17 cellular contexts compared by ENCODE assay signal in genomic region chr3:38276081-38276916, GRCh38. TPM values are rescaled to one million over a fixed set of nuclear protein-coding genes. Genes with fewer than 3 reads are reported as not detected.
A peak's percentile ranks its signal among the peaks of the same experiment; 100 is the strongest.
DNase-seq lines count a peak whose midpoint lies in the region; ATAC-seq, FAIRE-seq and TF ChIP-seq lines count a peak whose summit lies in the region.
"Had no signal": no experiment of that assay in that cellular context is flagged by ENCODE, and none has a peak within 500 bp of the region (broad histone marks: within the 10 kb centered on the region; RNA-seq: fewer than 3 reads in every experiment).

No MANE protein-coding gene starts in this region.

- no peaks in the 10 kb centered on the region for H3K4me1 Mint-ChIP-seq in astrocyte (ENCODE audit: low read depth, unreplicated experiment)
- no peaks in the 10 kb centered on the region for H3K4me1 Mint-ChIP-seq in activated CD4-positive, alpha-beta T cell treated with anti-CD3 and anti-CD28 coated beads, Interleukin-2, amount 10 ng/mL, durations not matched to agents 7 days and 5 days
- H3K4me1 Mint-ChIP-seq: CD8-positive, alpha-beta memory T cell; H9 had no signal

- no peak overlapping the region for H3K14ac ChIP-seq in neuronal stem cell (ENCODE audit: low read length)

- H3K36me3 Mint-ChIP-seq in astrocyte (ENCODE audit: low read depth, unreplicated experiment): peaks cover 65% of the 10 kb centered on the region
- no peaks in the 10 kb centered on the region for H3K36me3 Mint-ChIP-seq in activated CD4-positive, alpha-beta T cell treated with anti-CD3 and anti-CD28 coated beads, Interleukin-2, amount 10 ng/mL, durations not matched to agents 7 days and 5 days (ENCODE audit: low read depth)

- intact Hi-C loops in Right ventricle myocardium inferior (cut with DNase I): no loop called here
- intact Hi-C loops in right cardiac atrium (cut with DNase I): no loop called here

- no peak for FAIRE-seq in astrocyte (lab: Jason Lieb, UNC)
- FAIRE-seq: GM12878 had no signal

- no peak for TF ChIP-seq CTCF in astrocyte (IDR thresholded peaks at IDR 0.05; ENCODE audit: insufficient read depth, low read depth, low read length)

- WGBS in right cardiac atrium: 90% methylated on average over 13 of the region's 13 CpGs
- no CpG with 5 or more reads among the region's 13 CpGs for WGBS in neuronal stem cell (ENCODE audit: extremely low coverage in 2 of 2, insufficient read length in 2 of 2, insufficient replicate concordance in 1 of 2), 2 donors

- H3K9ac ChIP-seq in astrocyte (ENCODE audit: low read length) (no peak overlapping the region), neuronal stem cell (ENCODE audit: low read depth, low read length, poor library complexity) (no peak overlapping the region)
- H3K9ac ChIP-seq: BLaER1 had no signal

- H3K79me2 ChIP-seq in astrocyte (ENCODE audit: insufficient read depth, low read length): no peaks in the 10 kb centered on the region

- no peak overlapping the region for H3K27ac ChIP-seq in right cardiac atrium (ENCODE audit: low read length)
- no peak overlapping the region for H3K27ac ChIP-seq in astrocyte (ENCODE audit: low read depth, low read length)
- H3K27ac ChIP-seq in neuronal stem cell (replicated peaks; ENCODE audit: low read length): no peak overlapping the region

- no peak overlapping the region for H2BK15ac ChIP-seq in neuronal stem cell (ENCODE audit: low read length)

- H3K27me3 ChIP-seq in right cardiac atrium (ENCODE audit: control insufficient read depth, insufficient read depth) (no peaks in the 10 kb centered on the region), astrocyte (ENCODE audit: insufficient read depth, low read length) (no peaks in the 10 kb centered on the region), neuronal stem cell (ENCODE audit: control insufficient read depth in 3 of 3, insufficient read depth in 3 of 3, low read depth in 1 of 3, low read length in 3 of 3) (no peaks in the 10 kb centered on the region)
- H3K27me3 ChIP-seq: BLaER1 had no signal

- no peak overlapping the region for H2AFZ ChIP-seq in astrocyte (ENCODE audit: low read depth, low read length)
- no peak overlapping the region for H2AFZ ChIP-seq in neuronal stem cell (ENCODE audit: low read length)

- H3K23ac ChIP-seq in neuronal stem cell (ENCODE audit: low read depth, low read length, poor library complexity): peak overlapping the region; percentile 46

- POLR2A ChIA-PET in activated CD4-positive, alpha-beta T cell treated with anti-CD3 and anti-CD28 coated beads, Interleukin-2, amount 10 ng/mL, durations not matched to agents 7 days and 5 days (lab: Charles Lee): no interaction called here

- peaks cover 7% of the 10 kb centered on the region for H3K9me3 Mint-ChIP-seq in astrocyte (ENCODE audit: unreplicated experiment)
- H3K9me3 Mint-ChIP-seq in activated CD4-positive, alpha-beta T cell treated with anti-CD3 and anti-CD28 coated beads, Interleukin-2, amount 10 ng/mL, durations not matched to agents 7 days and 5 days: no peaks in the 10 kb centered on the region
- H3K9me3 Mint-ChIP-seq: CD8-positive, alpha-beta memory T cell; H9 had no signal

- H2AK5ac ChIP-seq in neuronal stem cell (ENCODE audit: low read depth, low read length): peak overlapping the region; percentile 5

- H3K9me3 ChIP-seq in right cardiac atrium (ENCODE audit: control insufficient read depth, low read length) (no peaks in the 10 kb centered on the region), astrocyte (ENCODE audit: insufficient read depth, low read depth, low read length) (no peaks in the 10 kb centered on the region), neuronal stem cell (replicated peaks in 1 of 2; ENCODE audit: control insufficient read depth in 2 of 2, insufficient read depth in 1 of 2, low read depth in 1 of 2, low read length in 2 of 2) (peaks cover 0 to 3% of the 10 kb centered on the region in 2 donors)
- H3K9me3 ChIP-seq: BLaER1, Caco-2 had no signal

- H2BK120ac ChIP-seq in neuronal stem cell (ENCODE audit: low read depth, low read length): no peak overlapping the region

- no peaks in the 10 kb centered on the region for H4K20me1 ChIP-seq in astrocyte (ENCODE audit: insufficient read depth, low read length)
- H4K20me1 ChIP-seq: BLaER1 had no signal

- H3K27ac Mint-ChIP-seq in astrocyte (ENCODE audit: unreplicated experiment): peak overlapping the region; percentile 12
- no peak overlapping the region for H3K27ac Mint-ChIP-seq in activated CD4-positive, alpha-beta T cell treated with anti-CD3 and anti-CD28 coated beads, Interleukin-2, amount 10 ng/mL, durations not matched to agents 7 days and 5 days
- H3K27ac Mint-ChIP-seq: CD8-positive, alpha-beta memory T cell had no signal

- H4K8ac ChIP-seq in neuronal stem cell (ENCODE audit: low read depth, low read length): no peak overlapping the region

- no peaks in the 10 kb centered on the region for H3K27me3 Mint-ChIP-seq in astrocyte (ENCODE audit: low read depth, unreplicated experiment)
- H3K27me3 Mint-ChIP-seq in activated CD4-positive, alpha-beta T cell treated with anti-CD3 and anti-CD28 coated beads, Interleukin-2, amount 10 ng/mL, durations not matched to agents 7 days and 5 days: no peaks in the 10 kb centered on the region
- H3K27me3 Mint-ChIP-seq: CD8-positive, alpha-beta memory T cell had no signal

- peaks cover 4% of the 10 kb centered on the region for H3K79me1 ChIP-seq in neuronal stem cell (ENCODE audit: low read depth, low read length)

- CTCF ChIA-PET in activated CD4-positive, alpha-beta T cell treated with anti-CD3 and anti-CD28 coated beads, Interleukin-2, amount 10 ng/mL, durations not matched to agents 7 days and 5 days (lab: Charles Lee): interaction anchor here (0.7 to 0.8 kb wide), 2 partner anchors 145 to 191 kb away, joined by 3 read pairs; no protein-coding TSS in a partner anchor

- no peak overlapping the region for H2BK5ac ChIP-seq in neuronal stem cell (ENCODE audit: low read length)

- no peak overlapping the region for H3K4me3 Mint-ChIP-seq in astrocyte (ENCODE audit: unreplicated experiment)
- H3K4me3 Mint-ChIP-seq in activated CD4-positive, alpha-beta T cell treated with anti-CD3 and anti-CD28 coated beads, Interleukin-2, amount 10 ng/mL, durations not matched to agents 7 days and 5 days: no peak overlapping the region
- H3K4me3 Mint-ChIP-seq: CD8-positive, alpha-beta memory T cell; H9 had no signal

- no peak overlapping the region for H3K4me3 ChIP-seq in right cardiac atrium (ENCODE audit: low read length)
- H3K4me3 ChIP-seq in astrocyte (ENCODE audit: insufficient read depth, low read depth, low read length): no peak overlapping the region
- H3K4me3 ChIP-seq in neuronal stem cell (ENCODE audit: low read length in 2 of 2): no peak overlapping the region
- H3K4me3 ChIP-seq: BLaER1, GM12878 had no signal

- H3K4me1 ChIP-seq in right cardiac atrium (ENCODE audit: control insufficient read depth, insufficient read depth, low read length): no peaks in the 10 kb centered on the region
- H3K4me1 ChIP-seq in astrocyte (ENCODE audit: insufficient read depth, low read length): no peaks in the 10 kb centered on the region
- H3K4me1 ChIP-seq in neuronal stem cell (ENCODE audit: control insufficient read depth in 2 of 2, insufficient read depth in 1 of 2, low read depth in 1 of 2, low read length in 2 of 2): peaks cover 0 to 3% of the 10 kb centered on the region in 2 donors
- H3K4me1 ChIP-seq: Caco-2 had no signal

- no peak overlapping the region for H4K91ac ChIP-seq in neuronal stem cell (ENCODE audit: low read depth, low read length, poor library complexity)

- no peak overlapping the region for H3K18ac ChIP-seq in neuronal stem cell (ENCODE audit: low read length)

- H3K4me2 ChIP-seq in astrocyte (ENCODE audit: low read length): no peak overlapping the region
- H3K4me2 ChIP-seq in neuronal stem cell (ENCODE audit: insufficient read depth, low read length, poor library complexity, severe bottlenecking): no peak overlapping the region
- H3K4me2 ChIP-seq: BLaER1 had no signal

- H3K36me3 ChIP-seq in astrocyte (ENCODE audit: insufficient read depth, low read length): no peaks in the 10 kb centered on the region
- no peaks in the 10 kb centered on the region for H3K36me3 ChIP-seq in neuronal stem cell (replicated peaks in 1 of 2; ENCODE audit: control insufficient read depth in 2 of 2, insufficient read depth in 2 of 2, low read length in 2 of 2)

- no peak overlapping the region for H3K4ac ChIP-seq in neuronal stem cell (ENCODE audit: low read length)

- no peak for DNase-seq in Right ventricle myocardium inferior (ENCODE audit: missing footprints)
- DNase-seq in right cardiac atrium: no peak
- peak; percentile 5 for DNase-seq in GM03348 (ENCODE audit: low spot score)
- DNase-seq in astrocyte (ENCODE audit: low read depth): no peak
- DNase-seq in neuronal stem cell (ENCODE audit: low spot score): no peak
- no peak for DNase-seq in activated CD4-positive, alpha-beta T cell treated with anti-CD3 and anti-CD28 coated beads, Interleukin-2, amount 10 ng/mL, durations not matched to agents 7 days and 5 days
- DNase-seq: 8988T; AML-193; Caco-2; CD8-positive, alpha-beta memory T cell; GOT3; H9 had no signal

- no peak overlapping the region for H2BK12ac ChIP-seq in neuronal stem cell (ENCODE audit: low read length)

- ATAC-seq in Right ventricle myocardium inferior: peak; percentile 58
- no peak for ATAC-seq in right cardiac atrium
- no peak for ATAC-seq in GM21576 (IDR thresholded peaks at IDR 0.05; ENCODE audit: unreplicated experiment)
- ATAC-seq: GM12878 had no signal

RNA-seq across cellular contexts. Expression of gene SLC22A14, which starts 5.8 kb away (rescaled TPM):
- total RNA-seq in Right ventricle myocardium inferior (not detected), right cardiac atrium (under 1 TPM in 2 of 4 donors, not detected in 2; 0.14 to 0.17 TPM), astrocyte (0.45 and 0.84 TPM in 2 replicates)
- polyA plus RNA-seq in right cardiac atrium: 0.11 TPM
- 0.03 TPM for polyA plus RNA-seq in neuronal stem cell (2013, experiment 1 of 2)
- not detected for polyA plus RNA-seq in neuronal stem cell (2013, experiment 2 of 2)
- total RNA-seq in activated CD4-positive, alpha-beta T cell treated with anti-CD3 and anti-CD28 coated beads, Interleukin-2, amount 10 ng/mL, durations not matched to agents 7 days and 5 days: not detected
- total RNA-seq: CD8-positive, alpha-beta memory T cell; Daoy; GM12878; H9; HT1080 had no signal
- polyA plus RNA-seq: CD8-positive, alpha-beta memory T cell; GM12878 had no signal

RNA-seq across cellular contexts. Expression of gene SLC22A13, which starts 10.7 kb away (rescaled TPM):
- total RNA-seq in Right ventricle myocardium inferior (not detected), right cardiac atrium (under 1 TPM in 2 of 4 donors, not detected in 2; 0.18 to 0.29 TPM), astrocyte (0.72 and 1.8 TPM in 2 replicates)
- 0.09 TPM for polyA plus RNA-seq in right cardiac atrium
- polyA plus RNA-seq in neuronal stem cell (2013, experiment 1 of 2): 0.03 TPM
- polyA plus RNA-seq in neuronal stem cell (2013, experiment 2 of 2): not detected
- total RNA-seq in activated CD4-positive, alpha-beta T cell treated with anti-CD3 and anti-CD28 coated beads, Interleukin-2, amount 10 ng/mL, durations not matched to agents 7 days and 5 days: under 1 TPM; 0.37 TPM
- total RNA-seq: H9, HT1080 had no signal
